ENCODE assay signal across 1 cellular context in the genomic region with DNA sequence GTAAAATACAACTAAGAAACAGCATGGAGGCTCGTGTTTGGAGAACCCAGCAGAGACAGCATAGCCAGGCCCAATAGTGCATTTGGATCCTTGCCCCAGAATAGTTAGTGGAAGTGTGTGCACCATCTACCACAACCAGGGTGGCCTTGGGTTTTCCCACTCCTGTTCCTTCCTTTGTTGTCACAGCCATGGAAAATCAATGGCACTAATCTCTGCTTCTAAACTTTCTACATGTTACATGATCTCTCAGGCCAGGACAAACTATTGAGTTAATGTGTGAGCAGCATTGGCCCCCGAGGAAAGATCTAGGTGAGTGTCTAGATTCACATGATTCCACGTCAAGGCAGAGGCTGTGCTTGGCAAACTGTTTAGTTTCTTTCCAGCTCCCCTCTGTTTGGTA.
A peak's percentile ranks its signal among the peaks of the same experiment; 100 is the strongest.
TF ChIP-seq lines count a peak whose summit lies in the region.

No MANE protein-coding gene starts in this region.

TF ChIP-seq in HepG2, 621 proteins besides CTCF, POLR2A, EP300 and RAD21 (continues in another document):
- TF ChIP-seq MEF2D (CRISPR knock-in tag; IDR thresholded peaks at IDR 0.05), result peak; percentile 54; the same call in 1 of the 2 replicates
- TF ChIP-seq KAT7 (CRISPR knock-in tag; IDR thresholded peaks at IDR 0.05; ENCODE audit: borderline replicate concordance), result no peak
- TF ChIP-seq GFI1 (CRISPR knock-in tag; IDR thresholded peaks at IDR 0.05; ENCODE audit: borderline replicate concordance), result peak; percentile 50; the same call in 1 of the 2 replicates
- TF ChIP-seq FOXP1 (IDR thresholded peaks at IDR 0.05), result no peak
- TF ChIP-seq FOXP1 (CRISPR knock-in tag; IDR thresholded peaks at IDR 0.05), result peak; percentile 41; the same call in 1 of the 2 replicates
- TF ChIP-seq SOX6 (IDR thresholded peaks at IDR 0.05), result no peak
- peak; percentile 79 for TF ChIP-seq SOX6 (CRISPR knock-in tag; IDR thresholded peaks at IDR 0.05)
- TF ChIP-seq ZNF441 (CRISPR knock-in tag; IDR thresholded peaks at IDR 0.05; ENCODE audit: borderline replicate concordance), result no peak
- TF ChIP-seq ELF4 (CRISPR knock-in tag; IDR thresholded peaks at IDR 0.05; ENCODE audit: borderline replicate concordance), result no peak
- no peak for TF ChIP-seq NR2F1 (CRISPR knock-in tag; IDR thresholded peaks at IDR 0.05)
- no peak for TF ChIP-seq FOXK2 (IDR thresholded peaks at IDR 0.05)
- TF ChIP-seq ZNF263 (CRISPR knock-in tag; IDR thresholded peaks at IDR 0.05), result no peak
- TF ChIP-seq CENPX (CRISPR knock-in tag; IDR thresholded peaks at IDR 0.05), result no peak
- no peak for TF ChIP-seq SRSF4 (IDR thresholded peaks at IDR 0.05; ENCODE audit: low read depth, low read length, poor library complexity, severe bottlenecking)
- TF ChIP-seq MTA1 (CRISPR knock-in tag; IDR thresholded peaks at IDR 0.05; ENCODE audit: borderline replicate concordance), result no peak
- TF ChIP-seq, protein P1, sequence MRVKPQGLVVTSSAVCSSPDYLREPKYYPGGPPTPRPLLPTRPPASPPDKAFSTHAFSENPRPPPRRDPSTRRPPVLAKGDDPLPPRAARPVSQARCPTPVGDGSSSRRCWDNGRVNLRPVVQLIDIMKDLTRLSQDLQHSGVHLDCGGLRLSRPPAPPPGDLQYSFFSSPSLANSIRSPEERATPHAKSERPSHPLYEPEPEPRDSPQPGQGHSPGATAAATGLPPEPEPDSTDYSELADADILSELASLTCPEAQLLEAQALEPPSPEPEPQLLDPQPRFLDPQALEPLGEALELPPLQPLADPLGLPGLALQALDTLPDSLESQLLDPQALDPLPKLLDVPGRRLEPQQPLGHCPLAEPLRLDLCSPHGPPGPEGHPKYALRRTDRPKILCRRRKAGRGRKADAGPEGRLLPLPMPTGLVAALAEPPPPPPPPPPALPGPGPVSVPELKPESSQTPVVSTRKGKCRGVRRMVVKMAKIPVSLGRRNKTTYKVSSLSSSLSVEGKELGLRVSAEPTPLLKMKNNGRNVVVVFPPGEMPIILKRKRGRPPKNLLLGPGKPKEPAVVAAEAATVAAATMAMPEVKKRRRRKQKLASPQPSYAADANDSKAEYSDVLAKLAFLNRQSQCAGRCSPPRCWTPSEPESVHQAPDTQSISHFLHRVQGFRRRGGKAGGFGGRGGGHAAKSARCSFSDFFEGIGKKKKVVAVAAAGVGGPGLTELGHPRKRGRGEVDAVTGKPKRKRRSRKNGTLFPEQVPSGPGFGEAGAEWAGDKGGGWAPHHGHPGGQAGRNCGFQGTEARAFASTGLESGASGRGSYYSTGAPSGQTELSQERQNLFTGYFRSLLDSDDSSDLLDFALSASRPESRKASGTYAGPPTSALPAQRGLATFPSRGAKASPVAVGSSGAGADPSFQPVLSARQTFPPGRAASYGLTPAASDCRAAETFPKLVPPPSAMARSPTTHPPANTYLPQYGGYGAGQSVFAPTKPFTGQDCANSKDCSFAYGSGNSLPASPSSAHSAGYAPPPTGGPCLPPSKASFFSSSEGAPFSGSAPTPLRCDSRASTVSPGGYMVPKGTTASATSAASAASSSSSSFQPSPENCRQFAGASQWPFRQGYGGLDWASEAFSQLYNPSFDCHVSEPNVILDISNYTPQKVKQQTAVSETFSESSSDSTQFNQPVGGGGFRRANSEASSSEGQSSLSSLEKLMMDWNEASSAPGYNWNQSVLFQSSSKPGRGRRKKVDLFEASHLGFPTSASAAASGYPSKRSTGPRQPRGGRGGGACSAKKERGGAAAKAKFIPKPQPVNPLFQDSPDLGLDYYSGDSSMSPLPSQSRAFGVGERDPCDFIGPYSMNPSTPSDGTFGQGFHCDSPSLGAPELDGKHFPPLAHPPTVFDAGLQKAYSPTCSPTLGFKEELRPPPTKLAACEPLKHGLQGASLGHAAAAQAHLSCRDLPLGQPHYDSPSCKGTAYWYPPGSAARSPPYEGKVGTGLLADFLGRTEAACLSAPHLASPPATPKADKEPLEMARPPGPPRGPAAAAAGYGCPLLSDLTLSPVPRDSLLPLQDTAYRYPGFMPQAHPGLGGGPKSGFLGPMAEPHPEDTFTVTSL (CRISPR knock-in tag; IDR thresholded peaks at IDR 0.05; ENCODE audit: borderline replicate concordance), result peak; percentile 76; the same call in 1 of the 2 replicates
- TF ChIP-seq DR1 (CRISPR knock-in tag; IDR thresholded peaks at IDR 0.05), result no peak
- TF ChIP-seq POLR2G (IDR thresholded peaks at IDR 0.05; ENCODE audit: low read depth, low read length), result no peak
- TF ChIP-seq CCDC6 (CRISPR knock-in tag; IDR thresholded peaks at IDR 0.05), result 0 out of 2 replicates have a peak, but pooled peaks have one; percentile 42
- 0 out of 2 replicates have a peak, but pooled peaks have one; percentile 47 for TF ChIP-seq ZNF644 (CRISPR knock-in tag; IDR thresholded peaks at IDR 0.05; ENCODE audit: low read depth)
- no peak for TF ChIP-seq ZNF737 (CRISPR knock-in tag; IDR thresholded peaks at IDR 0.05; ENCODE audit: borderline replicate concordance)
- no peak for TF ChIP-seq RORA (CRISPR knock-in tag; IDR thresholded peaks at IDR 0.05)
- no peak for TF ChIP-seq MZF1 (CRISPR knock-in tag; IDR thresholded peaks at IDR 0.05; ENCODE audit: borderline replicate concordance)
- TF ChIP-seq, protein P2, sequence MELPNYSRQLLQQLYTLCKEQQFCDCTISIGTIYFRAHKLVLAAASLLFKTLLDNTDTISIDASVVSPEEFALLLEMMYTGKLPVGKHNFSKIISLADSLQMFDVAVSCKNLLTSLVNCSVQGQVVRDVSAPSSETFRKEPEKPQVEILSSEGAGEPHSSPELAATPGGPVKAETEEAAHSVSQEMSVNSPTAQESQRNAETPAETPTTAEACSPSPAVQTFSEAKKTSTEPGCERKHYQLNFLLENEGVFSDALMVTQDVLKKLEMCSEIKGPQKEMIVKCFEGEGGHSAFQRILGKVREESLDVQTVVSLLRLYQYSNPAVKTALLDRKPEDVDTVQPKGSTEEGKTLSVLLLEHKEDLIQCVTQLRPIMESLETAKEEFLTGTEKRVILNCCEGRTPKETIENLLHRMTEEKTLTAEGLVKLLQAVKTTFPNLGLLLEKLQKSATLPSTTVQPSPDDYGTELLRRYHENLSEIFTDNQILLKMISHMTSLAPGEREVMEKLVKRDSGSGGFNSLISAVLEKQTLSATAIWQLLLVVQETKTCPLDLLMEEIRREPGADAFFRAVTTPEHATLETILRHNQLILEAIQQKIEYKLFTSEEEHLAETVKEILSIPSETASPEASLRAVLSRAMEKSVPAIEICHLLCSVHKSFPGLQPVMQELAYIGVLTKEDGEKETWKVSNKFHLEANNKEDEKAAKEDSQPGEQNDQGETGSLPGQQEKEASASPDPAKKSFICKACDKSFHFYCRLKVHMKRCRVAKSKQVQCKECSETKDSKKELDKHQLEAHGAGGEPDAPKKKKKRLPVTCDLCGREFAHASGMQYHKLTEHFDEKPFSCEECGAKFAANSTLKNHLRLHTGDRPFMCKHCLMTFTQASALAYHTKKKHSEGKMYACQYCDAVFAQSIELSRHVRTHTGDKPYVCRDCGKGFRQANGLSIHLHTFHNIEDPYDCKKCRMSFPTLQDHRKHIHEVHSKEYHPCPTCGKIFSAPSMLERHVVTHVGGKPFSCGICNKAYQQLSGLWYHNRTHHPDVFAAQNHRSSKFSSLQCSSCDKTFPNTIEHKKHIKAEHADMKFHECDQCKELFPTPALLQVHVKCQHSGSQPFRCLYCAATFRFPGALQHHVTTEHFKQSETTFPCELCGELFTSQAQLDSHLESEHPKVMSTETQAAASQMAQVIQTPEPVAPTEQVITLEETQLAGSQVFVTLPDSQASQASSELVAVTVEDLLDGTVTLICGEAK (IDR thresholded peaks at IDR 0.05), result no peak
- TF ChIP-seq, protein P2 (CRISPR knock-in tag; IDR thresholded peaks at IDR 0.05), result no peak
- TF ChIP-seq RAD51 (IDR thresholded peaks at IDR 0.05; ENCODE audit: borderline replicate concordance), result no peak
- no peak for TF ChIP-seq ZNF430 (CRISPR knock-in tag; IDR thresholded peaks at IDR 0.05)
- no peak for TF ChIP-seq NFYB (CRISPR knock-in tag; IDR thresholded peaks at IDR 0.05)
- TF ChIP-seq, protein P3, sequence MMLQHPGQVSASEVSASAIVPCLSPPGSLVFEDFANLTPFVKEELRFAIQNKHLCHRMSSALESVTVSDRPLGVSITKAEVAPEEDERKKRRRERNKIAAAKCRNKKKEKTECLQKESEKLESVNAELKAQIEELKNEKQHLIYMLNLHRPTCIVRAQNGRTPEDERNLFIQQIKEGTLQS (CRISPR knock-in tag; IDR thresholded peaks at IDR 0.05), result no peak
- TF ChIP-seq SNAI1 (CRISPR knock-in tag; IDR thresholded peaks at IDR 0.05; ENCODE audit: borderline replicate concordance), result no peak
- TF ChIP-seq HOXA9 (CRISPR knock-in tag; IDR thresholded peaks at IDR 0.05; ENCODE audit: borderline replicate concordance), result no peak
- TF ChIP-seq, protein P4, sequence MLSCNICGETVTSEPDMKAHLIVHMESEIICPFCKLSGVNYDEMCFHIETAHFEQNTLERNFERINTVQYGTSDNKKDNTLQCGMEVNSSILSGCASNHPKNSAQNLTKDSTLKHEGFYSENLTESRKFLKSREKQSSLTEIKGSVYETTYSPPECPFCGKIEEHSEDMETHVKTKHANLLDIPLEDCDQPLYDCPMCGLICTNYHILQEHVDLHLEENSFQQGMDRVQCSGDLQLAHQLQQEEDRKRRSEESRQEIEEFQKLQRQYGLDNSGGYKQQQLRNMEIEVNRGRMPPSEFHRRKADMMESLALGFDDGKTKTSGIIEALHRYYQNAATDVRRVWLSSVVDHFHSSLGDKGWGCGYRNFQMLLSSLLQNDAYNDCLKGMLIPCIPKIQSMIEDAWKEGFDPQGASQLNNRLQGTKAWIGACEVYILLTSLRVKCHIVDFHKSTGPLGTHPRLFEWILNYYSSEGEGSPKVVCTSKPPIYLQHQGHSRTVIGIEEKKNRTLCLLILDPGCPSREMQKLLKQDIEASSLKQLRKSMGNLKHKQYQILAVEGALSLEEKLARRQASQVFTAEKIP (CRISPR knock-in tag; IDR thresholded peaks at IDR 0.05; ENCODE audit: borderline replicate concordance), result no peak
- TF ChIP-seq ZNF10 (CRISPR knock-in tag; IDR thresholded peaks at IDR 0.05; ENCODE audit: borderline replicate concordance, low read depth), result no peak
- no peak for TF ChIP-seq ZSCAN20 (CRISPR knock-in tag; IDR thresholded peaks at IDR 0.05; ENCODE audit: borderline replicate concordance)
- no peak for TF ChIP-seq U2AF2 (IDR thresholded peaks at IDR 0.05; ENCODE audit: low read depth, low read length)
- TF ChIP-seq ZNF124 (CRISPR knock-in tag; IDR thresholded peaks at IDR 0.05), result no peak
- no peak for TF ChIP-seq ATAD3A (CRISPR knock-in tag; IDR thresholded peaks at IDR 0.05)
- TF ChIP-seq REL (CRISPR knock-in tag; conservative IDR thresholded peaks at IDR 0.05), result no peak
- no peak for TF ChIP-seq RCOR2 (CRISPR knock-in tag; IDR thresholded peaks at IDR 0.05)
- no peak for TF ChIP-seq RXRA (CRISPR knock-in tag; IDR thresholded peaks at IDR 0.05)
- no peak for TF ChIP-seq XRCC5 (optimal IDR thresholded peaks at IDR 0.05; ENCODE audit: low read length)
- TF ChIP-seq, protein P5, sequence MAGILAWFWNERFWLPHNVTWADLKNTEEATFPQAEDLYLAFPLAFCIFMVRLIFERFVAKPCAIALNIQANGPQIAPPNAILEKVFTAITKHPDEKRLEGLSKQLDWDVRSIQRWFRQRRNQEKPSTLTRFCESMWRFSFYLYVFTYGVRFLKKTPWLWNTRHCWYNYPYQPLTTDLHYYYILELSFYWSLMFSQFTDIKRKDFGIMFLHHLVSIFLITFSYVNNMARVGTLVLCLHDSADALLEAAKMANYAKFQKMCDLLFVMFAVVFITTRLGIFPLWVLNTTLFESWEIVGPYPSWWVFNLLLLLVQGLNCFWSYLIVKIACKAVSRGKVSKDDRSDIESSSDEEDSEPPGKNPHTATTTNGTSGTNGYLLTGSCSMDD (CRISPR knock-in tag; IDR thresholded peaks at IDR 0.05), result no peak
- TF ChIP-seq SALL1 (CRISPR knock-in tag; IDR thresholded peaks at IDR 0.05), result peak; percentile 85
- no peak for TF ChIP-seq PCBP2 (optimal IDR thresholded peaks at IDR 0.05; ENCODE audit: low read depth, low read length, poor library complexity, severe bottlenecking)
- TF ChIP-seq CAMTA2 (CRISPR knock-in tag; IDR thresholded peaks at IDR 0.05; ENCODE audit: borderline replicate concordance), result no peak
- TF ChIP-seq ZFP37 (CRISPR knock-in tag; IDR thresholded peaks at IDR 0.05; ENCODE audit: borderline replicate concordance), result no peak
- TF ChIP-seq HNRNPUL1 (IDR thresholded peaks at IDR 0.05; ENCODE audit: low read depth, low read length), result no peak
- TF ChIP-seq ZNF775 (CRISPR knock-in tag; IDR thresholded peaks at IDR 0.05; ENCODE audit: borderline replicate concordance), result no peak
- TF ChIP-seq ATM (IDR thresholded peaks at IDR 0.05; ENCODE audit: borderline replicate concordance), result no peak
